Comparison of ENCODE assay signal across 8 cellular contexts in genomic region chr15:40081691-40082194, GRCh38. TPM values are rescaled to one million over a fixed set of nuclear protein-coding genes. Genes with fewer than 3 reads are reported as not detected.
DNase-seq lines count a peak whose midpoint lies in the region; ATAC-seq, FAIRE-seq and TF ChIP-seq lines count a peak whose summit lies in the region.

No MANE protein-coding gene starts in this region.

- H3K27ac Mint-ChIP-seq in T-helper 17 cell = no peak overlapping the region

- H3K4me1 ChIP-seq in A549 (peaks cover 12% of the 10 kb centered on the region), muscle layer of colon (ENCODE audit: insufficient read depth, low read length) (peaks cover 33% of the 10 kb centered on the region), upper lobe of right lung (peaks cover 19% of the 10 kb centered on the region)

- peak overlapping the region; percentile 72 for H3K4me2 ChIP-seq in A549

- TF ChIP-seq CTCF in A549 (IDR thresholded peaks at IDR 0.05) (no peak), fibroblast of mammary gland (conservative IDR thresholded peaks at IDR 0.05; ENCODE audit: control insufficient read depth, insufficient read depth, low read depth, low read length) (no peak), upper lobe of right lung (IDR thresholded peaks at IDR 0.05) (no peak)

- intact Hi-C loops in upper lobe of right lung (cut with DNase I) = no loop called here

- H3K4me1 Mint-ChIP-seq in T-helper 17 cell = peaks cover 8% of the 10 kb centered on the region

- H3K27ac ChIP-seq in A549 = peak overlapping the region; percentile 50 to 77; a peak in 5 of 6 replicates
- H3K27ac ChIP-seq in muscle layer of colon (ENCODE audit: low read depth, low read length) = peak overlapping the region; percentile 40
- peak overlapping the region; percentile 81 for H3K27ac ChIP-seq in upper lobe of right lung

- H3K4me3 ChIP-seq in A549 (no peak overlapping the region), fibroblast of mammary gland (ENCODE audit: control insufficient read depth, low read depth, low read length) (peak overlapping the region; percentile 17), muscle layer of colon (ENCODE audit: low read depth in 1 of 2, low read length in 2 of 2) (peak overlapping the region; percentile 8 to 49), upper lobe of right lung (peak overlapping the region; percentile 37)

- TF ChIP-seq POLR2A in A549 (IDR thresholded peaks at IDR 0.05; ENCODE audit: low read length) (no peak), H54 (IDR thresholded peaks at IDR 0.05; ENCODE audit: low read depth, low read length) (no peak)

- DNase-seq in A549 (ENCODE audit: low read depth in 1 of 2, low spot score in 1 of 2) (peak in 1 of 2 experiments; percentile 32), H54 (ENCODE audit: insufficient read length, low spot score) (peak; percentile 64), T-helper 17 cell (no peak), fibroblast of mammary gland (ENCODE audit: low read depth) (peak; percentile 56), upper lobe of right lung (no peak)

- WGBS in A549 (ENCODE audit: missing lambda C conversion rate) = 25% methylated on average over 12 of the region's 12 CpGs

- TF ChIP-seq EP300 in A549 (IDR thresholded peaks at IDR 0.05) = no peak

- no peaks in the 10 kb centered on the region for H3K36me3 Mint-ChIP-seq in T-helper 17 cell (ENCODE audit: low read depth)

- ATAC-seq in A549 (peak; percentile 83 to 91), T-helper 17 cell (no peak), upper lobe of right lung (peak; percentile 89), HG03139 (IDR thresholded peaks at IDR 0.05; ENCODE audit: unreplicated experiment) (no peak), HG02938 (IDR thresholded peaks at IDR 0.05; ENCODE audit: unreplicated experiment) (no peak)

- H3K9me3 ChIP-seq in A549 (no peaks in the 10 kb centered on the region), T-helper 17 cell (ENCODE audit: control insufficient read depth, low read length, poor library complexity, severe bottlenecking) (no peaks in the 10 kb centered on the region), muscle layer of colon (ENCODE audit: low read length) (no peaks in the 10 kb centered on the region), upper lobe of right lung (no peaks in the 10 kb centered on the region)

- TF ChIP-seq RAD21 in A549 (conservative IDR thresholded peaks at IDR 0.05 in 1 of 2, IDR thresholded peaks at IDR 0.05 in 1 of 2) = no peak

- POLR2A ChIA-PET in A549 (lab: Yijun Ruan, JAX) = no interaction called here

- H3K9ac ChIP-seq in muscle layer of colon (ENCODE audit: low read length) = peak overlapping the region; percentile 37

- H3K27me3 ChIP-seq in muscle layer of colon (ENCODE audit: control insufficient read depth in 1 of 2, insufficient read depth in 2 of 2, low read length in 2 of 2) = no peaks in the 10 kb centered on the region
- H3K27me3 ChIP-seq in upper lobe of right lung = no peaks in the 10 kb centered on the region

- H3K27me3 Mint-ChIP-seq in T-helper 17 cell = peaks cover 53% of the 10 kb centered on the region

- H3K36me3 ChIP-seq in muscle layer of colon (ENCODE audit: insufficient read depth, low read length) (no peaks in the 10 kb centered on the region), upper lobe of right lung (no peaks in the 10 kb centered on the region)

- CTCF ChIA-PET in A549 (lab: Yijun Ruan, JAX) = interaction anchor here (0.6 to 1.2 kb wide), 3 partner anchors 9 to 23 kb away, joined by 3 to 4 read pairs (median 3); no protein-coding TSS in a partner anchor

- FAIRE-seq in A549 (lab: Jason Lieb, UNC) (no peak), H54 (lab: Jason Lieb, UNC) (peak; percentile 91)

- peak overlapping the region; percentile 46 for H3K4me3 Mint-ChIP-seq in T-helper 17 cell

TF ChIP-seq in A549, 52 proteins besides CTCF, POLR2A, EP300 and RAD21:
- TF ChIP-seq HEYL (CRISPR knock-in tag; IDR thresholded peaks at IDR 0.05) (no peak), ESRRA (IDR thresholded peaks at IDR 0.05; ENCODE audit: borderline replicate concordance, low read length) (no peak), FOSB (CRISPR knock-in tag; IDR thresholded peaks at IDR 0.05) (no peak), EHF (CRISPR knock-in tag; IDR thresholded peaks at IDR 0.05) (no peak), MAZ (IDR thresholded peaks at IDR 0.05; ENCODE audit: borderline replicate concordance, low read depth, low read length) (no peak), CHD2 (IDR thresholded peaks at IDR 0.05; ENCODE audit: low read length, partially characterized antibody) (no peak), EHMT2 (IDR thresholded peaks at IDR 0.05; ENCODE audit: low read depth) (no peak), FOXS1 (CRISPR knock-in tag; IDR thresholded peaks at IDR 0.05) (no peak), ZNF302 (CRISPR knock-in tag; IDR thresholded peaks at IDR 0.05) (no peak)

RNA-seq across cellular contexts. Expression of gene BMF, which starts 26.9 kb away (rescaled TPM):
- polyA plus RNA-seq in A549 (2011; rRNA removed) = 1.4 and 2.1 TPM in 2 replicates
- 0.49 and 0.76 TPM in 2 replicates for polyA plus RNA-seq in A549 (2012; cell fraction: cytosol; rRNA removed)
- polyA plus RNA-seq in A549 (2012; cell fraction: nucleus; rRNA removed) = 2.0 and 2.5 TPM in 2 replicates
- polyA plus RNA-seq in A549 (2017; fragmentation: RNase III; extraction: RNeasy Plus Mini Kit Qiagen cat#74134 plus additional on column Dnase treatment) = 0.39 to 1.6 TPM (median 1.3 TPM) in 3 replicates
- polyA minus RNA-seq in A549 (2011; rRNA and poly(A)+ RNA removed) = 2.9 and 3.1 TPM in 2 replicates
- total RNA-seq in T-helper 17 cell = 10 to 100 TPM in 1 of 2 donors, 1 to 10 TPM in 1; 8.0 to 13.4 TPM
- total RNA-seq in upper lobe of right lung = 15.4 TPM

RNA-seq across cellular contexts. Expression of gene SRP14, which starts 42.8 kb away (rescaled TPM):
- polyA plus RNA-seq in A549 (2011; rRNA removed) (216 and 306 TPM in 2 replicates), A549 (2017; fragmentation: RNase III; extraction: RNeasy Plus Mini Kit Qiagen cat#74134 plus additional on column Dnase treatment) (343 to 380 TPM (median 374 TPM) in 3 replicates)
- 236 and 276 TPM in 2 replicates for polyA plus RNA-seq in A549 (2012; cell fraction: cytosol; rRNA removed)
- 45.5 and 75.3 TPM in 2 replicates for polyA plus RNA-seq in A549 (2012; cell fraction: nucleus; rRNA removed)
- polyA minus RNA-seq in A549 (2011; rRNA and poly(A)+ RNA removed) = 36.6 and 50.6 TPM in 2 replicates
- total RNA-seq in T-helper 17 cell (100 to 1,000 TPM; 108 to 114 TPM), upper lobe of right lung (132 TPM)

Comparison
In these comparisons a context has a peak if more than half of its experiments do, and no peak if none do; other contexts are left out.
1. ATAC-seq: peak in A549 (2 of 2) and upper lobe of right lung (single experiment); none in T-helper 17 cell (single experiment), HG03139 (single experiment) and HG02938 (single experiment).
2. DNase-seq: peak in H54 (single experiment) and fibroblast of mammary gland (single experiment); none in T-helper 17 cell (0 of 3) and upper lobe of right lung (single experiment).
3. Peak in every context shown above with its lines, with median percentiles within 50 percentile points of each other: H3K27ac ChIP-seq.